ENCODE assay signal across 34 cellular contexts in the genomic region with DNA sequence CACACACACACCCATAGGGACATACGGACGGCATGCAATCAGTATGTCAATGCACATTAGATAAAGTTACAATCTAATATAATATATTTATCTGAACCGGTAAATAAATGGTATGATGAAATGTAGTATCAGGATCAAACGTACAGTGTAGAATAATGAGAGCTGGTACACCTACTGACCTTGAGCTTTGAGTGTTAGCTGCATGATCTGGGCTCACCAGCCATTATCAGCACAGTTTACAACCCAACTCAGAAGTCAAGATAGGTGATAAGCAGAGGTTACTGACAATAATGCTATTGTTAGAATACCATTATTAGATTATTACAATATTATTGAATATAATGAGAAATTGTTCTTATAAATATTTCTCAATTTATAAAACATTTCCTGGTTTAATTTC.
"Had no signal": no experiment of that assay in that cellular context is flagged by ENCODE, and none has a peak within 500 bp of the region (broad histone marks: within the 10 kb centered on the region; RNA-seq: fewer than 3 reads in every experiment).

No MANE protein-coding gene starts in this region.

- H3K4me3 ChIP-seq: MG63 had no signal

- H3K27me3 ChIP-seq: MG63 had no signal

- H3K9ac ChIP-seq: KMS-11 had no signal

- DNase-seq: Karpas-422, Kasumi-1, KG1, MG63, MM.1S, MV-4-11, NCI-H1048, NCI-H1092, NCI-H1092 treated with DMSO at 0.1 percent for 48 hours, NCI-H1105, NCI-H1105 treated with DMSO at 0.1 percent for 48 hours, NCI-H1417, NCI-H1417 treated with DMSO at 0.1 percent for 48 hours, NCI-H1436, NCI-H1436 treated with DMSO at 0.1 percent for 48 hours, NCI-H146, NCI-H1694, NCI-H1694 treated with DMSO at 0.1 percent for 48 hours, NCI-H187, NCI-H187 treated with DMSO at 0.1 percent for 48 hours, NCI-H1930, NCI-H2029, NCI-H2029 treated with DMSO at 0.1 percent for 48 hours, NCI-H2081, NCI-H2081 treated with DMSO at 0.1 percent for 48 hours, NCI-H2107, NCI-H2171, NCI-H2171 treated with DMSO at 0.1 percent for 48 hours, NCI-H2227 treated with DMSO at 0.1 percent for 48 hours, NCI-H226, NCI-H345, NCI-H446, NCI-H446 treated with DMSO at 0.1 percent for 48 hours had no signal

- H3K36me3 ChIP-seq: MG63 had no signal

- H3K4me2 ChIP-seq: KMS-11 had no signal

- H3K9me3 ChIP-seq: MG63 had no signal

- H3K27ac ChIP-seq: KMS-11 had no signal
